In the genomic region with DNA sequence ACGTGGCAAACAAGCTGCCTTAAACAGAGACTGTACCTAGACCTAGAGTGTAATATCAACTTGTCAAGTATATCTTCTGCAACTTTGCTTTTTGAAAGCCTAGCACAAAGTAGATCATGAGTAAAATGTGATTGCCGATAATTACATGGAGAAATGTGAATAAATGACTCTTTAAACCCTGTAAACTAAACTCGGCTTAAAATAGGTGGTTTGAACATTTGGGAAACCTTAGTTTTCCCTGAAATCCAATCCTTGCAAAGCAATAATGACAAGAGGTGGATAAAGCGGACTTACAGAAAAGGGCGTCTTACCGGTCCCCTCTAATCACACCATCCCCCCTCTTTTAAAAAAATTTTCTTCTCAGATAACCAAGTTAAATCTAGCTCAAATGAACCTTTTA, we compare ENCODE assay signal across 8 cellular contexts. TPM values are rescaled to one million over a fixed set of nuclear protein-coding genes. Genes with fewer than 3 reads are reported as not detected.
DNase-seq lines count a peak whose midpoint lies in the region; ATAC-seq and TF ChIP-seq lines count a peak whose summit lies in the region.

No MANE protein-coding gene starts in this region.

- H3K27ac ChIP-seq in Panc1 (ENCODE audit: low read length) (peak overlapping the region; percentile 98), epithelial cell of prostate (peak overlapping the region; percentile 93)

- TSS peak; percentile 96 for BruUV-seq in Panc1 (replicated peaks; lab: Mats Ljungman, UMichigan)

- in situ Hi-C loops in Panc1 (cut with HindIII; ENCODE audit: low pct_unique_long_range_greater_than_20kb, low sequenced_read_pairs) = no loop called here

- peaks cover 6% of the 10 kb centered on the region for H3K9me3 Mint-ChIP-seq in progenitor cell of endocrine pancreas (ENCODE audit: low read depth)

- H3K36me3 ChIP-seq in Panc1 (ENCODE audit: control insufficient read depth, insufficient read depth, low read length) = peaks cover 6% of the 10 kb centered on the region; the same call in 1 of the 2 replicates

- peaks cover 2% of the 10 kb centered on the region for H3K36me3 Mint-ChIP-seq in progenitor cell of endocrine pancreas (ENCODE audit: insufficient read depth)

- H3K9me3 ChIP-seq in Panc1 (ENCODE audit: control insufficient read depth, insufficient read depth, low read depth, low read length) = peaks cover 9% of the 10 kb centered on the region; the same call in 1 of the 2 replicates

- peak; percentile 10 for DNase-seq in ELR (ENCODE audit: low read depth)
- no peak for DNase-seq in Panc1 (ENCODE audit: low read depth, low spot score)
- DNase-seq in epithelial cell of prostate (ENCODE audit: low read depth, low spot score) = no peak
- no peak for DNase-seq in progenitor cell of endocrine pancreas (ENCODE audit: low spot score, unreplicated experiment)
- DNase-seq in dedifferentiated amniotic fluid mesenchymal stem cell (ENCODE audit: extremely low spot score) = no peak
- DNase-seq in COLO829 (ENCODE audit: low spot score) = no peak
- DNase-seq in activated CD4-positive, CD25-positive, alpha-beta regulatory T cell treated with anti-CD3 and anti-CD28 coated beads, Interleukin-2, amount 50 U/mL, for 72 hours = no peak

- peaks cover 8% of the 10 kb centered on the region for H3K4me1 Mint-ChIP-seq in progenitor cell of endocrine pancreas (ENCODE audit: low read depth)

- POLR2A ChIA-PET in Panc1 (lab: Charles Lee) = interaction anchor here (0.6 to 0.7 kb wide), 2 partner anchors 34 to 1037 kb away, joined by 4 read pairs; no protein-coding TSS in a partner anchor

- 0 out of 2 replicates have a peak, but pooled peaks cover 3% of the 10 kb centered on the region for H3K4me1 ChIP-seq in Panc1 (ENCODE audit: control insufficient read depth, insufficient read depth, low read length)

- H3K4me3 Mint-ChIP-seq in progenitor cell of endocrine pancreas (ENCODE audit: low read depth) = peak overlapping the region; percentile 96

- no peaks in the 10 kb centered on the region for H3K27me3 ChIP-seq in Panc1 (ENCODE audit: control insufficient read depth, insufficient read depth, low read length)

- CTCF ChIA-PET in Panc1 (lab: Charles Lee) = no interaction called here

- H3K4me3 ChIP-seq in Panc1 (ENCODE audit: low read depth in 2 of 2, low read length in 2 of 2) = peak overlapping the region; percentile 85 to 90

- no peak for TF ChIP-seq CTCF in Panc1 (IDR thresholded peaks at IDR 0.05)
- no peak for TF ChIP-seq CTCF in progenitor cell of endocrine pancreas (IDR thresholded peaks at IDR 0.05; ENCODE audit: unreplicated experiment)

- intact Hi-C loops in Panc1 (cut with micrococcal nuclease; ENCODE audit: unreplicated experiment) = no loop called here

- H3K27me3 Mint-ChIP-seq in progenitor cell of endocrine pancreas = no peaks in the 10 kb centered on the region

- ATAC-seq in Panc1 (no peak; the same call in 1 of the 2 replicates), HG03135 (IDR thresholded peaks at IDR 0.05; ENCODE audit: unreplicated experiment) (no peak)

- peak overlapping the region; percentile 99 for H3K27ac Mint-ChIP-seq in progenitor cell of endocrine pancreas

RNA-seq across cellular contexts. Expression of a gene that starts 0.5 kb away (rescaled TPM):
- total RNA-seq in Panc1 (2021; ENCODE audit: unreplicated experiment) (93.7 TPM), progenitor cell of endocrine pancreas (55.2 and 58.2 TPM in 2 replicates)
- polyA plus RNA-seq in Panc1 (2012; ENCODE audit: insufficient read length) = 66.6 TPM
